8 cellular contexts compared by ENCODE assay signal in genomic region chrX:49167740-49168108, GRCh38. TPM values are rescaled to one million over a fixed set of nuclear protein-coding genes. Genes with fewer than 3 reads are reported as not detected.
DNase-seq lines count a peak whose midpoint lies in the region; ATAC-seq and TF ChIP-seq lines count a peak whose summit lies in the region.

No MANE protein-coding gene starts in this region.

- CTCF ChIA-PET in HEK293 (lab: Yijun Ruan, JAX), result interaction anchor here (0.9 to 2.7 kb wide), 3 partner anchors 9 to 25 kb away, joined by 3 to 16 read pairs (median 14); no protein-coding TSS in a partner anchor

- H3K9me3 ChIP-seq in HEK293 (ENCODE audit: control insufficient read depth, insufficient read depth, low read depth, low read length) (no peaks in the 10 kb centered on the region), right cardiac atrium (ENCODE audit: control insufficient read depth, low read length) (no peaks in the 10 kb centered on the region), spleen (no peaks in the 10 kb centered on the region)

- TF ChIP-seq POLR2A in spleen (IDR thresholded peaks at IDR 0.05) (no peak), erythroblast (IDR thresholded peaks at IDR 0.05; ENCODE audit: low read length) (no peak)

- peak overlapping the region; percentile 94 for H3K27ac Mint-ChIP-seq in activated T-helper 1 cell treated with anti-CD3 and anti-CD28 coated beads, Interleukin-12 subunit alpha, Interleukin-12 subunit beta, Interleukin-2, Interleukin-4 antibody, amounts not matched to agents 30 ng/mL and 10 ng/mL and 1 ng/mL, durations not matched to agents 14 hours and 24 hours and 36 hours

- H3K27ac ChIP-seq in HEK293 (ENCODE audit: extremely low read depth, low read depth, low read length), result no peak overlapping the region; the same call in 1 of the 2 replicates
- H3K27ac ChIP-seq in right cardiac atrium (ENCODE audit: low read length), result peak overlapping the region; percentile 97
- peak overlapping the region; percentile 75 to 97 (median 94) for H3K27ac ChIP-seq in spleen

- peaks cover 7% of the 10 kb centered on the region for H3K4me1 ChIP-seq in HEK293 (ENCODE audit: control insufficient read depth, insufficient read depth, low read length)
- H3K4me1 ChIP-seq in right cardiac atrium (ENCODE audit: control insufficient read depth, insufficient read depth, low read length), result no peaks in the 10 kb centered on the region
- peaks cover 0 to 63% (median 25%) of the 10 kb centered on the region in 6 donors for H3K4me1 ChIP-seq in spleen

- H3K4me3 ChIP-seq in HEK293 (ENCODE audit: low read depth, low read length), result no peak overlapping the region
- H3K4me3 ChIP-seq in right cardiac atrium (ENCODE audit: low read length), result peak overlapping the region; percentile 30
- peak overlapping the region in 5 of 8 donors; percentile 34 to 66 (median 39) for H3K4me3 ChIP-seq in spleen

- H3K27me3 ChIP-seq in right cardiac atrium (ENCODE audit: control insufficient read depth, insufficient read depth) (no peaks in the 10 kb centered on the region), spleen (replicated peaks in 1 of 7) (no peaks in the 10 kb centered on the region)

- intact Hi-C loops in activated T-helper 1 cell treated with anti-CD3 and anti-CD28 coated beads, Interleukin-12 subunit alpha, Interleukin-12 subunit beta, Interleukin-2, Interleukin-4 antibody, amounts not matched to agents 30 ng/mL and 10 ng/mL and 1 ng/mL, durations not matched to agents 14 hours and 24 hours and 36 hours (cut with micrococcal nuclease), result loop anchor here (1.0 to 10.0 kb wide), 5 partner anchors 23 to 1683 kb away; partner anchors contain the start of genes GPKOW, PIM2, PPP1R3F and SLC35A2
- intact Hi-C loops in right cardiac atrium (cut with DNase I), result no loop called here
- intact Hi-C loops in spleen (cut with DNase I; ENCODE audit: low total_unique reads), result no loop called here

- no peak for DNase-seq in activated T-helper 1 cell treated with anti-CD3 and anti-CD28 coated beads, Interleukin-12 subunit alpha, Interleukin-12 subunit beta, Interleukin-2, Interleukin-4 antibody, amounts not matched to agents 30 ng/mL and 10 ng/mL and 1 ng/mL, durations not matched to agents 14 hours and 24 hours and 36 hours (ENCODE audit: low spot score)
- DNase-seq in right cardiac atrium (no peak), spleen (no peak), globus pallidus (ENCODE audit: low spot score) (no peak), erythroblast (lab: John Stamatoyannopoulos, UW) (no peak), superior temporal gyrus (ENCODE audit: extremely low spot score) (no peak)

- peaks cover 4% of the 10 kb centered on the region for H3K27me3 Mint-ChIP-seq in activated T-helper 1 cell treated with anti-CD3 and anti-CD28 coated beads, Interleukin-12 subunit alpha, Interleukin-12 subunit beta, Interleukin-2, Interleukin-4 antibody, amounts not matched to agents 30 ng/mL and 10 ng/mL and 1 ng/mL, durations not matched to agents 14 hours and 24 hours and 36 hours (ENCODE audit: insufficient read depth)

- H3K4me3 Mint-ChIP-seq in activated T-helper 1 cell treated with anti-CD3 and anti-CD28 coated beads, Interleukin-12 subunit alpha, Interleukin-12 subunit beta, Interleukin-2, Interleukin-4 antibody, amounts not matched to agents 30 ng/mL and 10 ng/mL and 1 ng/mL, durations not matched to agents 14 hours and 24 hours and 36 hours, result peak overlapping the region; percentile 85

- WGBS in right cardiac atrium, result 74% methylated on average over 3 of the region's 3 CpGs
- 39 to 63% (median 54%) methylated on average over 3 of the region's 3 CpGs for WGBS in spleen, 5 donors

- POLR2A ChIA-PET in HEK293 (lab: Yijun Ruan, JAX), result interaction anchor here (0.6 to 2.2 kb wide), 5 partner anchors 12 to 101 kb away, joined by 3 to 16 read pairs (median 3); no protein-coding TSS in a partner anchor

- no peaks in the 10 kb centered on the region for H3K9me3 Mint-ChIP-seq in activated T-helper 1 cell treated with anti-CD3 and anti-CD28 coated beads, Interleukin-12 subunit alpha, Interleukin-12 subunit beta, Interleukin-2, Interleukin-4 antibody, amounts not matched to agents 30 ng/mL and 10 ng/mL and 1 ng/mL, durations not matched to agents 14 hours and 24 hours and 36 hours

- no peak for ATAC-seq in right cardiac atrium
- no peak for ATAC-seq in HG03135 (IDR thresholded peaks at IDR 0.05; ENCODE audit: unreplicated experiment)

- H3K36me3 ChIP-seq in HEK293 (ENCODE audit: control insufficient read depth in 2 of 2, insufficient read depth in 1 of 2, low read length in 2 of 2) (no peaks in the 10 kb centered on the region), spleen (no peaks in the 10 kb centered on the region)

- H3K36me3 Mint-ChIP-seq in activated T-helper 1 cell treated with anti-CD3 and anti-CD28 coated beads, Interleukin-12 subunit alpha, Interleukin-12 subunit beta, Interleukin-2, Interleukin-4 antibody, amounts not matched to agents 30 ng/mL and 10 ng/mL and 1 ng/mL, durations not matched to agents 14 hours and 24 hours and 36 hours (ENCODE audit: low read depth), result peaks cover 2% of the 10 kb centered on the region

- TF ChIP-seq CTCF in HEK293 (tag by site-specific recombination; IDR thresholded peaks at IDR 0.05) (no peak), spleen (IDR thresholded peaks at IDR 0.05 in 8 of 11, conservative IDR thresholded peaks at IDR 0.05 in 3 of 11) (no peak)

- H3K4me1 Mint-ChIP-seq in activated T-helper 1 cell treated with anti-CD3 and anti-CD28 coated beads, Interleukin-12 subunit alpha, Interleukin-12 subunit beta, Interleukin-2, Interleukin-4 antibody, amounts not matched to agents 30 ng/mL and 10 ng/mL and 1 ng/mL, durations not matched to agents 14 hours and 24 hours and 36 hours (ENCODE audit: low read depth), result peaks cover 23% of the 10 kb centered on the region

TF ChIP-seq in HEK293, 187 proteins besides CTCF, POLR2A, EP300 and RAD21 (continues in another document):
- TF ChIP-seq ZNF530 (tag by site-specific recombination; IDR thresholded peaks at IDR 0.05; ENCODE audit: low read depth), result no peak
- no peak for TF ChIP-seq ZNF174 (tag by site-specific recombination; IDR thresholded peaks at IDR 0.05)
- TF ChIP-seq ZSCAN18 (tag by site-specific recombination; IDR thresholded peaks at IDR 0.05), result no peak
- no peak for TF ChIP-seq ZIC2 (tag by site-specific recombination; IDR thresholded peaks at IDR 0.05)
- no peak for TF ChIP-seq ZNF514 (tag by site-specific recombination; IDR thresholded peaks at IDR 0.05)
- peak; percentile 74 for TF ChIP-seq ZNF664 (tag by site-specific recombination; IDR thresholded peaks at IDR 0.05)

RNA-seq across cellular contexts. Expression of gene PLP2, which starts 4.0 kb away (rescaled TPM):
- total RNA-seq in activated T-helper 1 cell treated with anti-CD3 and anti-CD28 coated beads, Interleukin-12 subunit alpha, Interleukin-12 subunit beta, Interleukin-2, Interleukin-4 antibody, amounts not matched to agents 30 ng/mL and 10 ng/mL and 1 ng/mL, durations not matched to agents 14 hours and 24 hours and 36 hours, result 72.9 and 73.2 TPM in 2 replicates
- total RNA-seq in right cardiac atrium (10 to 100 TPM; 83.0 to 96.4 (median 87.0) TPM), spleen (100 to 1,000 TPM in 1 of 7 donors, 10 to 100 TPM in 6; 30.2 to 100 (median 52.6) TPM)
- polyA plus RNA-seq in right cardiac atrium (89.0 TPM), spleen (10 to 100 TPM; 48.8 to 77.1 (median 57.4) TPM)

RNA-seq across cellular contexts. Expression of gene MAGIX, which starts 5.2 kb away (rescaled TPM):
- total RNA-seq in activated T-helper 1 cell treated with anti-CD3 and anti-CD28 coated beads, Interleukin-12 subunit alpha, Interleukin-12 subunit beta, Interleukin-2, Interleukin-4 antibody, amounts not matched to agents 30 ng/mL and 10 ng/mL and 1 ng/mL, durations not matched to agents 14 hours and 24 hours and 36 hours, result 1.4 and 2.8 TPM in 2 replicates
- total RNA-seq in right cardiac atrium, result 10 to 100 TPM in 3 of 4 donors, 1 to 10 TPM in 1; 9.0 to 16.6 (median 15.4) TPM
- 16.5 TPM for polyA plus RNA-seq in right cardiac atrium
- total RNA-seq in spleen, result 1 to 10 TPM in 6 of 7 donors, under 1 TPM in 1; 0.89 to 4.3 (median 1.5) TPM
- 1 to 10 TPM in 2 of 3 donors, under 1 TPM in 1; 0.96 to 2.1 (median 1.3) TPM for polyA plus RNA-seq in spleen

RNA-seq across cellular contexts. Expression of gene PRICKLE3, which starts 18.4 kb away (rescaled TPM):
- total RNA-seq in activated T-helper 1 cell treated with anti-CD3 and anti-CD28 coated beads, Interleukin-12 subunit alpha, Interleukin-12 subunit beta, Interleukin-2, Interleukin-4 antibody, amounts not matched to agents 30 ng/mL and 10 ng/mL and 1 ng/mL, durations not matched to agents 14 hours and 24 hours and 36 hours, result 19.5 and 20.4 TPM in 2 replicates
- total RNA-seq in right cardiac atrium (10 to 100 TPM in 3 of 4 donors, 1 to 10 TPM in 1; 9.0 to 12.1 (median 11.0) TPM), spleen (10 to 100 TPM; 11.3 to 29.0 (median 15.2) TPM)
- polyA plus RNA-seq in right cardiac atrium (8.5 TPM), spleen (1 to 10 TPM; 3.2 to 6.2 (median 3.4) TPM)

RNA-seq across cellular contexts. Expression of gene SYP, which starts 32.3 kb away (rescaled TPM):
- total RNA-seq in activated T-helper 1 cell treated with anti-CD3 and anti-CD28 coated beads, Interleukin-12 subunit alpha, Interleukin-12 subunit beta, Interleukin-2, Interleukin-4 antibody, amounts not matched to agents 30 ng/mL and 10 ng/mL and 1 ng/mL, durations not matched to agents 14 hours and 24 hours and 36 hours, result 2.9 and 3.3 TPM in 2 replicates
- total RNA-seq in right cardiac atrium, result 1 to 10 TPM; 2.1 to 3.1 (median 2.4) TPM
- polyA plus RNA-seq in right cardiac atrium, result 3.0 TPM
- 1 to 10 TPM in 5 of 7 donors, under 1 TPM in 2; 0.52 to 3.6 (median 1.5) TPM for total RNA-seq in spleen
- polyA plus RNA-seq in spleen, result 1 to 10 TPM in 2 of 3 donors, under 1 TPM in 1; 0.48 to 2.1 (median 1.3) TPM

RNA-seq across cellular contexts. Expression of gene GPKOW, which starts 44.2 kb away (rescaled TPM):
- total RNA-seq in activated T-helper 1 cell treated with anti-CD3 and anti-CD28 coated beads, Interleukin-12 subunit alpha, Interleukin-12 subunit beta, Interleukin-2, Interleukin-4 antibody, amounts not matched to agents 30 ng/mL and 10 ng/mL and 1 ng/mL, durations not matched to agents 14 hours and 24 hours and 36 hours, result 26.6 and 28.1 TPM in 2 replicates
- total RNA-seq in right cardiac atrium (10 to 100 TPM; 17.4 to 20.1 (median 18.1) TPM), spleen (10 to 100 TPM; 17.6 to 23.9 (median 19.2) TPM)
- polyA plus RNA-seq in right cardiac atrium (14.2 TPM), spleen (10 to 100 TPM in 2 of 3 donors, 1 to 10 TPM in 1; 8.7 to 15.3 (median 11.6) TPM)
